In the genomic region with DNA sequence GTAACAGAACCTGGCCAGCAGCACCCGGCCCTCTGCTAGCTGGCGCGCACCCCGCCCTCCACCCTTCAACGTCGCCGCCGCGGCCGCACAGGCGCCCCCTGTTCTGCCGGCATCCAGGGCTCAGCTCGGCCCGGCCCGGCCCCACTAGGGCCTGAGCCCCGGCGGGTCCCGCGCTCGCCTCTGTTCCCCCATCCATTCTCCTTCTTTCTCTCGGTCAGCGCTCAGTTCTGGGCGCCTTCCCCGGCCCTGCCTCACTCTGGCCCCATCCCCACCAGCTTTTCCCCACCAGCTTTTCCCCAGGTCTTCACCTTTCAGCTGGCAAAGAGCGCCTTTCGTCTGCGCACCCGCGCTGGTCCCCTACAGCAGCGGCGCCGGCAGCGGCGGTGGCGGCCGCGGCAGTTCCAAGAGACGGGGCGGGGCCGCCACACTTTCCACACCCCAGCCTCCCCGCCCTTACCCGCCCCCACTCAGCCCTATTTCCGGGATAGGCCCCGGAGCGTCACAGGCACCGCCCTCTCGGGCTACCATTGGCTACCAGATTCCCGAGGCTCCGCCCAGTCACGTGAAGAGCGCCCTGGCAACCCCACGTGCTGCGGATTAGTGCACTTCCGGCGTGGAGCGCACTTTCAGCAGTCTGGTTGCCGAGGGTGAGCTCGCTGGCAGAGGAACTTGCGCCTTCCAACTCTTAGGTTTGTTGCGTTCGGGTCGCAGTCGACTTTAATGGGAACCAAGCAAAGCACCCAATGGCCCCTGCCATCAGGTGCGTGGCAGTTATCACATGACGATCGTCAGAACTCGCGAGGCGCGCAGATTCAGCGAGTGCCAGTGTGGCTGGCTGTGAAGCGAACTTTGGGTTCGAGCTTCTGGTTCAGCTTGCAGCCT, we compare ENCODE assay signal across 1 cellular context.
A peak's percentile ranks its signal among the peaks of the same experiment; 100 is the strongest.
TF ChIP-seq lines count a peak whose summit lies in the region.

EIF5A2 (minus strand) TSS at position 403 of the 882 bp plus-strand sequence. CDS start 831 bp downstream, outside the sequence.

TF ChIP-seq in K562, 482 proteins besides CTCF, POLR2A, EP300 and RAD21 (continued from another document):
- TF ChIP-seq NR1H2 (CRISPR knock-in tag; IDR thresholded peaks at IDR 0.05) (no peak), ILK (tag; IDR thresholded peaks at IDR 0.05; ENCODE audit: borderline replicate concordance, low read depth) (no peak), SREBF1 (IDR thresholded peaks at IDR 0.05; ENCODE audit: borderline replicate concordance, low read depth, low read length) (no peak; the same call in 1 of the 2 replicates), NEUROD1 (IDR thresholded peaks at IDR 0.05; ENCODE audit: borderline replicate concordance, low read depth, low read length, partially characterized antibody) (no peak), NR2C1 (IDR thresholded peaks at IDR 0.05) (no peak), NR2C1 (tag; IDR thresholded peaks at IDR 0.05) (no peak; the same call in 1 of the 2 replicates), ETV1 (tag; conservative IDR thresholded peaks at IDR 0.05; ENCODE audit: low read depth) (peak; percentile 99), ZC3H4 (CRISPR knock-in tag; IDR thresholded peaks at IDR 0.05; ENCODE audit: borderline replicate concordance) (no peak), RFX7 (CRISPR knock-in tag; IDR thresholded peaks at IDR 0.05) (no peak), NR4A1 (CRISPR knock-in tag; IDR thresholded peaks at IDR 0.05) (no peak), NR4A1 (tag; IDR thresholded peaks at IDR 0.05) (peak; percentile 37; the same call in 1 of the 2 replicates), FOXP1 (CRISPR knock-in tag; IDR thresholded peaks at IDR 0.05) (0 out of 2 replicates have a peak, but pooled peaks have one; percentile 71), ZNF146 (CRISPR knock-in tag; IDR thresholded peaks at IDR 0.05; ENCODE audit: unreplicated experiment) (no peak), L3MBTL2 (IDR thresholded peaks at IDR 0.05) (peak; percentile 99), HIVEP1 (CRISPR knock-in tag; IDR thresholded peaks at IDR 0.05) (no peak), TRIM28 (IDR thresholded peaks at IDR 0.05) (no peak; the same call in 1 of the 2 replicates), PHF20 (IDR thresholded peaks at IDR 0.05; ENCODE audit: partially characterized antibody) (peak; percentile 42), HDAC1 (IDR thresholded peaks at IDR 0.05) (peak in 1 of 2 experiments; percentile 67; a peak in 1 of 4 replicates), TBL1XR1 (IDR thresholded peaks at IDR 0.05; ENCODE audit: low read length in 2 of 2) (no peak), SFPQ (IDR thresholded peaks at IDR 0.05; ENCODE audit: low read depth, low read length) (no peak)
- TF ChIP-seq, protein P1, sequence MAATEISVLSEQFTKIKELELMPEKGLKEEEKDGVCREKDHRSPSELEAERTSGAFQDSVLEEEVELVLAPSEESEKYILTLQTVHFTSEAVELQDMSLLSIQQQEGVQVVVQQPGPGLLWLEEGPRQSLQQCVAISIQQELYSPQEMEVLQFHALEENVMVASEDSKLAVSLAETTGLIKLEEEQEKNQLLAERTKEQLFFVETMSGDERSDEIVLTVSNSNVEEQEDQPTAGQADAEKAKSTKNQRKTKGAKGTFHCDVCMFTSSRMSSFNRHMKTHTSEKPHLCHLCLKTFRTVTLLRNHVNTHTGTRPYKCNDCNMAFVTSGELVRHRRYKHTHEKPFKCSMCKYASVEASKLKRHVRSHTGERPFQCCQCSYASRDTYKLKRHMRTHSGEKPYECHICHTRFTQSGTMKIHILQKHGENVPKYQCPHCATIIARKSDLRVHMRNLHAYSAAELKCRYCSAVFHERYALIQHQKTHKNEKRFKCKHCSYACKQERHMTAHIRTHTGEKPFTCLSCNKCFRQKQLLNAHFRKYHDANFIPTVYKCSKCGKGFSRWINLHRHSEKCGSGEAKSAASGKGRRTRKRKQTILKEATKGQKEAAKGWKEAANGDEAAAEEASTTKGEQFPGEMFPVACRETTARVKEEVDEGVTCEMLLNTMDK (IDR thresholded peaks at IDR 0.05; ENCODE audit: borderline replicate concordance, insufficient read depth, low read depth, low read length, poor library complexity, severe bottlenecking): peak; percentile 3
- TF ChIP-seq, protein P2, sequence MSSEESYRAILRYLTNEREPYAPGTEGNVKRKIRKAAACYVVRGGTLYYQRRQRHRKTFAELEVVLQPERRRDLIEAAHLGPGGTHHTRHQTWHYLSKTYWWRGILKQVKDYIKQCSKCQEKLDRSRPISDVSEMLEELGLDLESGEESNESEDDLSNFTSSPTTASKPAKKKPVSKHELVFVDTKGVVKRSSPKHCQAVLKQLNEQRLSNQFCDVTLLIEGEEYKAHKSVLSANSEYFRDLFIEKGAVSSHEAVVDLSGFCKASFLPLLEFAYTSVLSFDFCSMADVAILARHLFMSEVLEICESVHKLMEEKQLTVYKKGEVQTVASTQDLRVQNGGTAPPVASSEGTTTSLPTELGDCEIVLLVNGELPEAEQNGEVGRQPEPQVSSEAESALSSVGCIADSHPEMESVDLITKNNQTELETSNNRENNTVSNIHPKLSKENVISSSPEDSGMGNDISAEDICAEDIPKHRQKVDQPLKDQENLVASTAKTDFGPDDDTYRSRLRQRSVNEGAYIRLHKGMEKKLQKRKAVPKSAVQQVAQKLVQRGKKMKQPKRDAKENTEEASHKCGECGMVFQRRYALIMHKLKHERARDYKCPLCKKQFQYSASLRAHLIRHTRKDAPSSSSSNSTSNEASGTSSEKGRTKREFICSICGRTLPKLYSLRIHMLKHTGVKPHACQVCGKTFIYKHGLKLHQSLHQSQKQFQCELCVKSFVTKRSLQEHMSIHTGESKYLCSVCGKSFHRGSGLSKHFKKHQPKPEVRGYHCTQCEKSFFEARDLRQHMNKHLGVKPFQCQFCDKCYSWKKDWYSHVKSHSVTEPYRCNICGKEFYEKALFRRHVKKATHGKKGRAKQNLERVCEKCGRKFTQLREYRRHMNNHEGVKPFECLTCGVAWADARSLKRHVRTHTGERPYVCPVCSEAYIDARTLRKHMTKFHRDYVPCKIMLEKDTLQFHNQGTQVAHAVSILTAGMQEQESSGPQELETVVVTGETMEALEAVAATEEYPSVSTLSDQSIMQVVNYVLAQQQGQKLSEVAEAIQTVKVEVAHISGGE (CRISPR knock-in tag; IDR thresholded peaks at IDR 0.05): 0 out of 6 replicates have a peak, but pooled peaks of 1 of the 3 experiments have one; percentile 48
- TF ChIP-seq, protein P3, sequence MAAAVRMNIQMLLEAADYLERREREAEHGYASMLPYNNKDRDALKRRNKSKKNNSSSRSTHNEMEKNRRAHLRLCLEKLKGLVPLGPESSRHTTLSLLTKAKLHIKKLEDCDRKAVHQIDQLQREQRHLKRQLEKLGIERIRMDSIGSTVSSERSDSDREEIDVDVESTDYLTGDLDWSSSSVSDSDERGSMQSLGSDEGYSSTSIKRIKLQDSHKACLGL (CRISPR knock-in tag; IDR thresholded peaks at IDR 0.05; ENCODE audit: borderline replicate concordance, poor library complexity, severe bottlenecking): no peak
- TF ChIP-seq, protein P4, sequence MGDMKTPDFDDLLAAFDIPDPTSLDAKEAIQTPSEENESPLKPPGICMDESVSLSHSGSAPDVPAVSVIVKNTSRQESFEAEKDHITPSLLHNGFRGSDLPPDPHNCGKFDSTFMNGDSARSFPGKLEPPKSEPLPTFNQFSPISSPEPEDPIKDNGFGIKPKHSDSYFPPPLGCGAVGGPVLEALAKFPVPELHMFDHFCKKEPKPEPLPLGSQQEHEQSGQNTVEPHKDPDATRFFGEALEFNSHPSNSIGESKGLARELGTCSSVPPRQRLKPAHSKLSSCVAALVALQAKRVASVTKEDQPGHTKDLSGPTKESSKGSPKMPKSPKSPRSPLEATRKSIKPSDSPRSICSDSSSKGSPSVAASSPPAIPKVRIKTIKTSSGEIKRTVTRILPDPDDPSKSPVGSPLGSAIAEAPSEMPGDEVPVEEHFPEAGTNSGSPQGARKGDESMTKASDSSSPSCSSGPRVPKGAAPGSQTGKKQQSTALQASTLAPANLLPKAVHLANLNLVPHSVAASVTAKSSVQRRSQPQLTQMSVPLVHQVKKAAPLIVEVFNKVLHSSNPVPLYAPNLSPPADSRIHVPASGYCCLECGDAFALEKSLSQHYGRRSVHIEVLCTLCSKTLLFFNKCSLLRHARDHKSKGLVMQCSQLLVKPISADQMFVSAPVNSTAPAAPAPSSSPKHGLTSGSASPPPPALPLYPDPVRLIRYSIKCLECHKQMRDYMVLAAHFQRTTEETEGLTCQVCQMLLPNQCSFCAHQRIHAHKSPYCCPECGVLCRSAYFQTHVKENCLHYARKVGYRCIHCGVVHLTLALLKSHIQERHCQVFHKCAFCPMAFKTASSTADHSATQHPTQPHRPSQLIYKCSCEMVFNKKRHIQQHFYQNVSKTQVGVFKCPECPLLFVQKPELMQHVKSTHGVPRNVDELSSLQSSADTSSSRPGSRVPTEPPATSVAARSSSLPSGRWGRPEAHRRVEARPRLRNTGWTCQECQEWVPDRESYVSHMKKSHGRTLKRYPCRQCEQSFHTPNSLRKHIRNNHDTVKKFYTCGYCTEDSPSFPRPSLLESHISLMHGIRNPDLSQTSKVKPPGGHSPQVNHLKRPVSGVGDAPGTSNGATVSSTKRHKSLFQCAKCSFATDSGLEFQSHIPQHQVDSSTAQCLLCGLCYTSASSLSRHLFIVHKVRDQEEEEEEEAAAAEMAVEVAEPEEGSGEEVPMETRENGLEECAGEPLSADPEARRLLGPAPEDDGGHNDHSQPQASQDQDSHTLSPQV (IDR thresholded peaks at IDR 0.05): peak; percentile 73
